ENCODE assay signal across 27 cellular contexts in genomic region chr9:97758334-97758916, GRCh38.
DNase-seq lines count a peak whose midpoint lies in the region; ATAC-seq, FAIRE-seq and TF ChIP-seq lines count a peak whose summit lies in the region.
"Had no signal": no experiment of that assay in that cellular context is flagged by ENCODE, and none has a peak within 500 bp of the region (broad histone marks: within the 10 kb centered on the region; RNA-seq: fewer than 3 reads in every experiment).

No MANE protein-coding gene starts in this region.

- no peaks in the 10 kb centered on the region for H3K9me3 Mint-ChIP-seq in natural killer cell
- H3K9me3 Mint-ChIP-seq: CD8-positive, alpha-beta memory T cell had no signal

- H3K27me3 ChIP-seq in heart left ventricle (peaks cover 0 to 34% (median 3%) of the 10 kb centered on the region in 9 donors), bronchial epithelial cell (ENCODE audit: control insufficient read depth, insufficient read depth, low read length) (no peaks in the 10 kb centered on the region), thyroid gland (no peaks in the 10 kb centered on the region)

- peaks cover 41 to 51% of the 10 kb centered on the region in 2 donors for H3K27me3 Mint-ChIP-seq in natural killer cell (ENCODE audit: low read depth in 2 of 2)

- FAIRE-seq in bronchial epithelial cell (lab: Jason Lieb, UNC), result no peak

- DNase-seq in cardiac septum (ENCODE audit: low spot score) (peak; percentile 9), heart left ventricle (no peak), RKO (ENCODE audit: low spot score) (peak; percentile 85), bronchial epithelial cell (ENCODE audit: low read depth) (peak; percentile 71), thyroid gland (no peak), cerebellum (ENCODE audit: low spot score) (no peak), ecto neural progenitor cell (ENCODE audit: low spot score) (no peak), natural killer cell (no peak)
- DNase-seq: ACHN; BE2C; Calu3; CD8-positive, alpha-beta memory T cell; DMS79 treated with DMSO at 0.1 percent for 48 hours; Kasumi-1; MV-4-11; NCI-H1105; NCI-H146; NCI-H1930; NCI-H446; NCI-H526; NCI-H82; NK-92 treated with Interleukin-12 subunit alpha and Interleukin-12 subunit beta, amount 100 ng/mL, for 24 hours; PC-3; SHP77 treated with DMSO at 0.1 percent for 48 hours had no signal

- peaks cover 0 to 9% (median 0%) of the 10 kb centered on the region in 12 donors for H3K9me3 ChIP-seq in heart left ventricle
- no peaks in the 10 kb centered on the region for H3K9me3 ChIP-seq in thyroid gland
- H3K9me3 ChIP-seq: BE2C had no signal

- no peaks in the 10 kb centered on the region for H3K36me3 ChIP-seq in heart left ventricle
- H3K36me3 ChIP-seq in bronchial epithelial cell (ENCODE audit: control insufficient read depth, insufficient read depth, low read length), result no peaks in the 10 kb centered on the region
- H3K36me3 ChIP-seq in thyroid gland, result no peaks in the 10 kb centered on the region
- H3K36me3 ChIP-seq: BE2C had no signal

- H3K27ac Mint-ChIP-seq in natural killer cell, result no peak overlapping the region
- H3K27ac Mint-ChIP-seq: CD14-positive monocyte had no signal

- intact Hi-C loops in cardiac septum (cut with DNase I) (no loop called here), heart left ventricle (cut with DNase I) (no loop called here), thyroid gland (cut with DNase I) (no loop called here), natural killer cell (cut with micrococcal nuclease) (no loop called here)

- no peaks in the 10 kb centered on the region for H3K4me1 Mint-ChIP-seq in natural killer cell
- H3K4me1 Mint-ChIP-seq: CD14-positive monocyte; CD8-positive, alpha-beta memory T cell had no signal

- H3K36me3 Mint-ChIP-seq in natural killer cell, result no peaks in the 10 kb centered on the region
- H3K36me3 Mint-ChIP-seq: CD14-positive monocyte; CD8-positive, alpha-beta memory T cell had no signal

- no peak overlapping the region for H3K27ac ChIP-seq in heart left ventricle
- peak overlapping the region; percentile 78 to 88 (median 84) for H3K27ac ChIP-seq in thyroid gland
- H3K27ac ChIP-seq: 22Rv1 had no signal

- peaks cover 0 to 4% (median 0%) of the 10 kb centered on the region in 12 donors for H3K4me1 ChIP-seq in heart left ventricle
- peaks cover 79 to 86% of the 10 kb centered on the region in 2 donors for H3K4me1 ChIP-seq in thyroid gland
- H3K4me1 ChIP-seq: BE2C had no signal

- no peak overlapping the region for H3K4me3 Mint-ChIP-seq in natural killer cell
- H3K4me3 Mint-ChIP-seq: CD14-positive monocyte; CD8-positive, alpha-beta memory T cell had no signal

- TF ChIP-seq CTCF in heart left ventricle (IDR thresholded peaks at IDR 0.05), result no peak
- TF ChIP-seq CTCF in bronchial epithelial cell (IDR thresholded peaks at IDR 0.05; ENCODE audit: insufficient read depth, low read length, severe bottlenecking), result no peak
- no peak for TF ChIP-seq CTCF in thyroid gland (IDR thresholded peaks at IDR 0.05)
- TF ChIP-seq CTCF in natural killer cell (IDR thresholded peaks at IDR 0.05), result no peak

- H3K4me3 ChIP-seq in heart left ventricle (no peak overlapping the region), bronchial epithelial cell (ENCODE audit: low read depth, low read length) (no peak overlapping the region), thyroid gland (replicated peaks in 1 of 3) (no peak overlapping the region)

- ATAC-seq in heart left ventricle (no peak), natural killer cell (no peak)
- ATAC-seq: HCT116, PC-3 had no signal

- WGBS in heart left ventricle, 4 donors, result 59 to 72% (median 65%) methylated on average over 7 of the region's 7 CpGs
- 76 to 80% methylated on average over 7 of the region's 7 CpGs for WGBS in thyroid gland, 2 donors

- TF ChIP-seq POLR2A in heart left ventricle (IDR thresholded peaks at IDR 0.05), result no peak
- no peak for TF ChIP-seq POLR2A in thyroid gland (IDR thresholded peaks at IDR 0.05)

Comparison
In these comparisons a context has a peak if more than half of its experiments do, and no peak if none do; other contexts are left out.
1. DNase-seq: peak in cardiac septum (single experiment), RKO (single experiment) and bronchial epithelial cell (single experiment); none in heart left ventricle (0 of 5), thyroid gland (0 of 2), cerebellum (single experiment), ecto neural progenitor cell (single experiment) and natural killer cell (single experiment).
2. H3K27ac ChIP-seq: peak in thyroid gland (3 of 3); none in heart left ventricle (0 of 12).